ENCODE assay signal across 16 cellular contexts in the genomic region with DNA sequence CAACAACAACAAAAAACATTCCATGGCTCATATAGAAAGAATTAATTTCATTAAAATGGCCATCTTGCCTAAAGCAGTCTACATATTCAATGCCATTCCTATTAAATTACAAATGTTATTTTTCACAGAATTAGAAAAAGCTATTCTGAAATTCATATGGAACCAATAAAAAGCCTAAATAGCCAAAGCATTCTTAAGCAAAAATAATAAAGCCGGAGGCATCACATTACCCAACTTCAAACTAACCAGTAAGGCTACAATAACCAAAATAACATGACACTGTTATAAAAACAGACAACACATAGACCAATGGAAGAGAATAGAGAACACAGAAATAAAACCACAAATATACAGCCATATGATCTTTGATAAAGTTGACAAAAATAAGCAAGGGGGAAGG.
DNase-seq lines count a peak whose midpoint lies in the region; FAIRE-seq lines count a peak whose summit lies in the region.
"Had no signal": no experiment of that assay in that cellular context is flagged by ENCODE, and none has a peak within 500 bp of the region (broad histone marks: within the 10 kb centered on the region; RNA-seq: fewer than 3 reads in every experiment).

No MANE protein-coding gene starts in this region.

- DNase-seq in M059J (ENCODE audit: low read depth), result peak; percentile 31
- peak; percentile 46 for DNase-seq in fibroblast of the conjunctiva (ENCODE audit: low read depth)
- DNase-seq in activated CD8-positive, alpha-beta memory T cell treated with anti-CD3 and anti-CD28 coated beads, Interleukin-2, amount 50 U/mL, for 48 hours, result no peak
- no peak for DNase-seq in substantia nigra (lab: John Stamatoyannopoulos, UW)
- no peak for DNase-seq in DMS53 (lab: John Stamatoyannopoulos, UW)
- DNase-seq: ACHN; BE2C; CD4-positive, alpha-beta memory T cell; DMS153; DMS79 treated with DMSO at 0.1 percent for 48 hours; GOT3; H9 had no signal

- no peak overlapping the region for H3K27ac ChIP-seq in substantia nigra (ENCODE audit: low read depth, low read length, poor library complexity, severe bottlenecking)
- H3K27ac ChIP-seq: C4-2B had no signal

- FAIRE-seq in endometrium (lab: Jason Lieb, UNC), result peak; percentile 89
- FAIRE-seq: A204.1, GM12878 had no signal

Comparison
In these comparisons a context has a peak if more than half of its experiments do, and no peak if none do; other contexts are left out.
1. DNase-seq: peak in M059J (single experiment) and fibroblast of the conjunctiva (single experiment); none in activated CD8-positive, alpha-beta memory T cell treated with anti-CD3 and anti-CD28 coated beads, Interleukin-2, amount 50 U/mL, for 48 hours (single experiment), substantia nigra (0 of 49) and DMS53 (single experiment).